9 cellular contexts compared by ENCODE assay signal in genomic region chr1:84973493-84974334, GRCh38. TPM values are rescaled to one million over a fixed set of nuclear protein-coding genes. Genes with fewer than 3 reads are reported as not detected.
DNase-seq lines count a peak whose midpoint lies in the region; ATAC-seq and TF ChIP-seq lines count a peak whose summit lies in the region.
"Had no signal": no experiment of that assay in that cellular context is flagged by ENCODE, and none has a peak within 500 bp of the region (broad histone marks: within the 10 kb centered on the region; RNA-seq: fewer than 3 reads in every experiment).

No MANE protein-coding gene starts in this region.

- H3K27ac Mint-ChIP-seq in activated naive CD8-positive, alpha-beta T cell treated with anti-CD3 and anti-CD28 coated beads, Interleukin-2, amount 10 ng/mL, durations not matched to agents 7 days and 5 days: peak overlapping the region; percentile 47
- peak overlapping the region in 1 of 7 donors; percentile 15 for H3K27ac Mint-ChIP-seq in CD14-positive monocyte

- DNase-seq in activated naive CD8-positive, alpha-beta T cell treated with anti-CD3 and anti-CD28 coated beads, Interleukin-2, amount 10 ng/mL, durations not matched to agents 7 days and 5 days: no peak
- DNase-seq in mucosa of gallbladder (ENCODE audit: low spot score): no peak
- DNase-seq in CD14-positive monocyte (ENCODE audit: low spot score): no peak
- DNase-seq in left cardiac atrium: no peak
- DNase-seq in OCI-M1 (lab: John Stamatoyannopoulos, UW): no peak
- DNase-seq: caudate nucleus had no signal

- peaks cover 45% of the 10 kb centered on the region for H3K4me1 Mint-ChIP-seq in activated naive CD8-positive, alpha-beta T cell treated with anti-CD3 and anti-CD28 coated beads, Interleukin-2, amount 10 ng/mL, durations not matched to agents 7 days and 5 days
- peaks cover 20% of the 10 kb centered on the region for H3K4me1 Mint-ChIP-seq in CD14-positive monocyte

- H3K4me3 ChIP-seq in GM08714 (ENCODE audit: low read length): peak overlapping the region; percentile 58; the same call in 1 of the 2 replicates

- no peak for TF ChIP-seq CTCF in CD14-positive monocyte (IDR thresholded peaks at IDR 0.05)

- H3K9me3 Mint-ChIP-seq in activated naive CD8-positive, alpha-beta T cell treated with anti-CD3 and anti-CD28 coated beads, Interleukin-2, amount 10 ng/mL, durations not matched to agents 7 days and 5 days: peaks cover 5% of the 10 kb centered on the region
- H3K9me3 Mint-ChIP-seq in CD14-positive monocyte: peaks cover 0 to 6% (median under 1%) of the 10 kb centered on the region in 7 donors

- H3K36me3 Mint-ChIP-seq in activated naive CD8-positive, alpha-beta T cell treated with anti-CD3 and anti-CD28 coated beads, Interleukin-2, amount 10 ng/mL, durations not matched to agents 7 days and 5 days: peaks cover 25% of the 10 kb centered on the region
- peaks cover 3 to 4% of the 10 kb centered on the region in 2 donors for H3K36me3 Mint-ChIP-seq in CD14-positive monocyte

- no peaks in the 10 kb centered on the region for H3K27me3 Mint-ChIP-seq in activated naive CD8-positive, alpha-beta T cell treated with anti-CD3 and anti-CD28 coated beads, Interleukin-2, amount 10 ng/mL, durations not matched to agents 7 days and 5 days
- H3K27me3 Mint-ChIP-seq in CD14-positive monocyte (ENCODE audit: low read depth in 3 of 3): peaks cover 0 to 2% (median 2%) of the 10 kb centered on the region in 3 donors

- intact Hi-C loops in CD14-positive monocyte (cut with micrococcal nuclease): no loop called here
- intact Hi-C loops in left cardiac atrium (cut with DNase I): no loop called here

- POLR2A ChIA-PET in activated naive CD8-positive, alpha-beta T cell treated with anti-CD3 and anti-CD28 coated beads, Interleukin-2, amount 10 ng/mL, durations not matched to agents 7 days and 5 days (lab: Charles Lee): no interaction called here

- ATAC-seq in GM19455 (IDR thresholded peaks at IDR 0.05; ENCODE audit: unreplicated experiment): peak; percentile 45
- ATAC-seq in HG03280 (IDR thresholded peaks at IDR 0.05; ENCODE audit: unreplicated experiment): peak; percentile 41
- ATAC-seq in activated naive CD8-positive, alpha-beta T cell treated with anti-CD3 and anti-CD28 coated beads, Interleukin-2, amount 10 ng/mL, durations not matched to agents 7 days and 5 days (ENCODE audit: low read depth): no peak
- no peak for ATAC-seq in left cardiac atrium

- no peak overlapping the region for H3K4me3 Mint-ChIP-seq in activated naive CD8-positive, alpha-beta T cell treated with anti-CD3 and anti-CD28 coated beads, Interleukin-2, amount 10 ng/mL, durations not matched to agents 7 days and 5 days
- H3K4me3 Mint-ChIP-seq in CD14-positive monocyte: no peak overlapping the region

RNA-seq across cellular contexts. Expression of gene MCOLN2, which starts 23.2 kb away (rescaled TPM):
- total RNA-seq in activated naive CD8-positive, alpha-beta T cell treated with anti-CD3 and anti-CD28 coated beads, Interleukin-2, amount 10 ng/mL, durations not matched to agents 7 days and 5 days: 10 to 100 TPM; 18.8 to 19.9 TPM
- total RNA-seq in mucosa of gallbladder: 1.8 TPM
- polyA plus RNA-seq in CD14-positive monocyte: 1 to 10 TPM in 1 of 2 donors, under 1 TPM in 1; 0.51 to 1.1 TPM
- total RNA-seq in left cardiac atrium: 1 to 10 TPM in 1 of 2 donors, under 1 TPM in 1; 0.62 to 1.0 TPM

Comparison
In these comparisons a context has a peak if more than half of its experiments do, and no peak if none do; other contexts are left out.
1. ATAC-seq: peak in GM19455 (single experiment) and HG03280 (single experiment); none in activated naive CD8-positive, alpha-beta T cell treated with anti-CD3 and anti-CD28 coated beads, Interleukin-2, amount 10 ng/mL, durations not matched to agents 7 days and 5 days (single experiment) and left cardiac atrium (0 of 2).